Comparison of ENCODE assay signal across 1 cellular context in the genomic region with DNA sequence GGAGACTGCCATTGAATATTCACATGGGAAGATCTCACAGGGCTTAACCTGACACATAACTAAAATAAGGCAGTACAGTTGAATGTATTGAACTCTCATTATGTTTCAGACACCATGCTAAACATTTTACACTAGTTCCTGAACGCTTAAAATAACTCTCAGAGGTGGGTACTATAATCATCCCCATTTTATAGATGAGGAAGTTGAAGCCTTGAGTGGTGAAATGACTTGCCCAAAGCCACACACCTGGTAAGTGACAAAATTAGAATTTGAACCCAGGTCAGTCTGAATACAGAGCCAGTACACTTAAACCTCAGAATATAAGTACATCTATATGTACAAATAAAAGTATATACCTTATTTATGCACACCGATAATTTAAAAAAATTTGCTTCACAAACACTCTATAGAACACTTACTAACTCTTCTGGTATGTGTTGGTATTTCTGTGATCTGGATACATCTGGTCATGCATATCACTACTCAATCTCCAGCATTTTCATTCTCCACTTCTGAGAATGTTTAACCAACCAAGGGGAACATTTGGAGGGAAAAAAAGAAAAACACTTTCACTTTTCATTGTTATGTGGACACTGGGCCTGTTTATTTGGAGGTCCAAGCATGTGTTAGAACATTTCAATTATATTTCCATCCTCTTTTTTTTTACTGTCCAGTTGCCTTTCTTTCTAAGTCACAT.
TF ChIP-seq lines count a peak whose summit lies in the region.

No MANE protein-coding gene starts in this region.

TF ChIP-seq in HCT116, 20 proteins besides CTCF, POLR2A, EP300 and RAD21 (continued from another document):
- TF ChIP-seq, protein P1, sequence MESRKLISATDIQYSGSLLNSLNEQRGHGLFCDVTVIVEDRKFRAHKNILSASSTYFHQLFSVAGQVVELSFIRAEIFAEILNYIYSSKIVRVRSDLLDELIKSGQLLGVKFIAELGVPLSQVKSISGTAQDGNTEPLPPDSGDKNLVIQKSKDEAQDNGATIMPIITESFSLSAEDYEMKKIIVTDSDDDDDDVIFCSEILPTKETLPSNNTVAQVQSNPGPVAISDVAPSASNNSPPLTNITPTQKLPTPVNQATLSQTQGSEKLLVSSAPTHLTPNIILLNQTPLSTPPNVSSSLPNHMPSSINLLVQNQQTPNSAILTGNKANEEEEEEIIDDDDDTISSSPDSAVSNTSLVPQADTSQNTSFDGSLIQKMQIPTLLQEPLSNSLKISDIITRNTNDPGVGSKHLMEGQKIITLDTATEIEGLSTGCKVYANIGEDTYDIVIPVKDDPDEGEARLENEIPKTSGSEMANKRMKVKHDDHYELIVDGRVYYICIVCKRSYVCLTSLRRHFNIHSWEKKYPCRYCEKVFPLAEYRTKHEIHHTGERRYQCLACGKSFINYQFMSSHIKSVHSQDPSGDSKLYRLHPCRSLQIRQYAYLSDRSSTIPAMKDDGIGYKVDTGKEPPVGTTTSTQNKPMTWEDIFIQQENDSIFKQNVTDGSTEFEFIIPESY (IDR thresholded peaks at IDR 0.05; ENCODE audit: extremely low read depth, insufficient replicate concordance, low read length), result no peak
